22 cellular contexts compared by ENCODE assay signal in genomic region chr4:1786544-1787362, GRCh38. TPM values are rescaled to one million over a fixed set of nuclear protein-coding genes. Genes with fewer than 3 reads are reported as not detected.
"Had no signal": no experiment of that assay in that cellular context is flagged by ENCODE, and none has a peak within 500 bp of the region (broad histone marks: within the 10 kb centered on the region; RNA-seq: fewer than 3 reads in every experiment).

No MANE protein-coding gene starts in this region.

- H3K9me3 ChIP-seq: spleen, upper lobe of left lung had no signal

- H3K9ac ChIP-seq: neural progenitor cell had no signal

- ATAC-seq: activated CD4-positive, CD25-positive, alpha-beta regulatory T cell treated with anti-CD3 and anti-CD28 coated beads, Interleukin-2, amount 50 U/mL, for 24 hours; activated T-cell treated with anti-CD3 and anti-CD28 coated beads, Interleukin-2, amount 50 U/mL, for 72 hours; left lobe of liver; naive thymus-derived CD8-positive, alpha-beta T cell had no signal

- H3K27me3 ChIP-seq: brain microvascular endothelial cell, upper lobe of left lung had no signal

- H3K4me2 ChIP-seq: neural progenitor cell had no signal

- FAIRE-seq: colon had no signal

- H3K36me3 ChIP-seq: brain microvascular endothelial cell, neural progenitor cell, spleen, upper lobe of left lung had no signal

- H3K4me3 ChIP-seq: neural progenitor cell, spleen, upper lobe of left lung had no signal

- H3K27ac ChIP-seq: brain microvascular endothelial cell, neural progenitor cell, spleen, upper lobe of left lung had no signal

- DNase-seq: activated CD4-positive, alpha-beta memory T cell treated with anti-CD3 and anti-CD28 coated beads, Interleukin-2, amount 10 ng/mL, durations not matched to agents 7 days and 5 days; activated CD4-positive, alpha-beta T cell treated with anti-CD3 and anti-CD28 coated beads, Interleukin-2, amount 10 ng/mL, durations not matched to agents 24 days and 14 days; activated effector memory CD4-positive, alpha-beta T cell treated with Interleukin-2 at 50 U/mL for 16 hours; activated naive CD4-positive, alpha-beta T cell treated with anti-CD3 and anti-CD28 coated beads, Interleukin-2, amount 50 U/mL, for 16 hours; activated T-cell treated with anti-CD3 and anti-CD28 coated beads, Interleukin-2, amount 50 U/mL, for 72 hours; aorta; brain microvascular endothelial cell; effector memory CD4-positive, alpha-beta T cell; foreskin melanocyte; immature natural killer cell; mammary epithelial cell; naive thymus-derived CD8-positive, alpha-beta T cell; retina; spleen; stimulated activated CD4-positive, alpha-beta T cell treated with anti-CD3 and anti-CD28 coated beads, Interleukin-4, amount 100 ng/mL, for 1 hour; stimulated activated naive CD4-positive, alpha-beta T cell treated with Interleukin-2 at 50 U/mL for 16 hours; T-helper 2 cell had no signal

RNA-seq across cellular contexts. Expression of gene FGFR3, which starts 6.3 kb away (rescaled TPM):
- total RNA-seq: naive thymus-derived CD8-positive, alpha-beta T cell had no signal
- polyA plus RNA-seq: immature natural killer cell had no signal
